Comparison of ENCODE assay signal across 14 cellular contexts in genomic region chr4:110119880-110120279, GRCh38.
DNase-seq lines count a peak whose midpoint lies in the region; ATAC-seq and TF ChIP-seq lines count a peak whose summit lies in the region.
"Had no signal": no experiment of that assay in that cellular context is flagged by ENCODE, and none has a peak within 500 bp of the region (broad histone marks: within the 10 kb centered on the region; RNA-seq: fewer than 3 reads in every experiment).

No MANE protein-coding gene starts in this region.

- TF ChIP-seq POLR2A in transverse colon (IDR thresholded peaks at IDR 0.05), result no peak

- H3K36me3 ChIP-seq in cardiac muscle cell (peaks cover 5% of the 10 kb centered on the region), transverse colon (no peaks in the 10 kb centered on the region)
- H3K36me3 ChIP-seq: pancreas had no signal

- DNase-seq in cardiac muscle cell (ENCODE audit: low read depth in 1 of 2, low spot score in 1 of 2), result peak in 1 of 2 donors; percentile 65
- DNase-seq in cardiac septum (ENCODE audit: low spot score), result no peak
- DNase-seq in fibroblast of the conjunctiva (ENCODE audit: low read depth), result peak; percentile 32
- no peak for DNase-seq in transverse colon
- DNase-seq in caudate nucleus (lab: John Stamatoyannopoulos, UW), result no peak
- no peak for DNase-seq in left cardiac atrium
- DNase-seq: activated naive CD4-positive, alpha-beta T cell treated with anti-CD3 and anti-CD28 coated beads, Interleukin-2, amount 10 ng/mL, durations not matched to agents 7 days and 5 days; kidney; pancreas; SJCRH30; stimulated activated CD4-positive, alpha-beta T cell treated with anti-CD3 and anti-CD28 coated beads, Interleukin-4, amount 100 ng/mL, for 24 hours; testis had no signal

- H3K9me3 ChIP-seq in cardiac muscle cell (ENCODE audit: low read depth), result no peaks in the 10 kb centered on the region
- no peaks in the 10 kb centered on the region for H3K9me3 ChIP-seq in transverse colon
- H3K9me3 ChIP-seq: pancreas, SJCRH30, testis had no signal

- no peak for TF ChIP-seq EP300 in transverse colon (IDR thresholded peaks at IDR 0.05; ENCODE audit: low read depth)

- H3K27ac ChIP-seq in cardiac muscle cell (peak overlapping the region; percentile 50), VCaP (peak overlapping the region; percentile 88), transverse colon (peak overlapping the region in 3 of 4 donors; percentile 26 to 44 (median 32)), caudate nucleus (ENCODE audit: low read depth, low read length) (no peak overlapping the region)
- H3K27ac ChIP-seq: pancreas, SJCRH30, testis had no signal

- in situ Hi-C loops in transverse colon (cut with MboI; ENCODE audit: low pct_ligation_motif_present in 1 of 4, low pct_unique_long_range_greater_than_20kb in 1 of 4, low sequenced_read_pairs in 3 of 4), result no loop called here

- H3K4me1 ChIP-seq in cardiac muscle cell (ENCODE audit: low read depth) (peaks cover 15% of the 10 kb centered on the region), transverse colon (peaks cover 0 to 10% (median 5%) of the 10 kb centered on the region in 4 donors)
- H3K4me1 ChIP-seq: pancreas, testis had no signal

- intact Hi-C loops in cardiac septum (cut with DNase I) (no loop called here), transverse colon (cut with DNase I; ENCODE audit: low total_unique reads) (no loop called here), left cardiac atrium (cut with DNase I) (no loop called here)

- H3K4me3 ChIP-seq in cardiac muscle cell, result no peak overlapping the region
- no peak overlapping the region for H3K4me3 ChIP-seq in transverse colon
- H3K4me3 ChIP-seq: pancreas, SJCRH30, testis had no signal

- ATAC-seq in left cardiac atrium (no peak), HG03460 (IDR thresholded peaks at IDR 0.05; ENCODE audit: unreplicated experiment) (no peak)

- no peaks in the 10 kb centered on the region for H3K27me3 ChIP-seq in cardiac muscle cell
- H3K27me3 ChIP-seq in transverse colon, result no peaks in the 10 kb centered on the region
- H3K27me3 ChIP-seq: pancreas, SJCRH30, testis had no signal

- TF ChIP-seq CTCF in cardiac muscle cell (IDR thresholded peaks at IDR 0.05; ENCODE audit: low read depth, low read length) (no peak), VCaP (conservative IDR thresholded peaks at IDR 0.05) (no peak), transverse colon (IDR thresholded peaks at IDR 0.05) (no peak)

- WGBS in transverse colon (ENCODE audit: low coverage in 1 of 2), 2 donors, result 80 to 93% methylated on average over 1 of the region's 1 CpG
